In the genomic region with DNA sequence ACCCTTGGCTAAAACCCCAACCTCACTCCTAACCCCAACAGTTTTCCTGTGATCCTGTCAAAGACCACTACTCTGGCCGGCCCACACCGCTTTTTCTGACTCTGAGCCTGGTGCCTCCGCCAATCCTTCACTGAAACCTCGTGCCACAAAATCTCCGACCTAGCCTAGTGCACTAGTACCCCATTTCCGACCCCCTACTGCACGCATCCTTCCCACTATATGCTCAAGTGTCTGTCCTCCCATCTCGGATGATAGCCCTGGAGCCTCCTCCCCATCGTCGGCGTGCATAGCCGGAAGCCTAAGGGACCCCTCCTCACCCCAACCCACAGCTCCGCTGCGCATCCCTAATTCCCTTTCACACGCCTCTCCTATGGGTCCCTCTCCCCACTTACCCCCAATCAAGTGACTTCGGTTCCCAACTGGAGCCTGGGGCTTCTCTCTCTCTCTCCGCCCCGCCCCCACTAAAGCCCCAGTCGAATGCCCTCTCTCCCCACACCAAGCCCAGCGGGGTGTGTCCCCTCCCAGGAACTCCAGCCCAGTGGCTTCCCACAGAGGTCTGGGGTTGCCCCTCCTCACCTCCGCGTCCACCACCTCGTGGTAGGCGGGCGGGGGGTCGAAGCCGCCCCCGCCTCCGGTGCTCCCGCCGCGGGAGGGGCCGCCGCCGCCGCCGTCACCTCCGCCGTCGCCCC, we compare ENCODE assay signal across 8 cellular contexts. TPM values are rescaled to one million over a fixed set of nuclear protein-coding genes. Genes with fewer than 3 reads are reported as not detected.
DNase-seq lines count a peak whose midpoint lies in the region; ATAC-seq and TF ChIP-seq lines count a peak whose summit lies in the region.

No MANE protein-coding gene starts in this region.

- no peaks in the 10 kb centered on the region for H3K9me3 Mint-ChIP-seq in nephron progenitor cell

- 5% methylated on average over 24 to 34 of the region's 40 CpGs for WGBS in upper lobe of left lung, 2 donors

- no peaks in the 10 kb centered on the region for H3K9me3 ChIP-seq in upper lobe of left lung

- peaks cover 78% of the 10 kb centered on the region for H3K4me1 Mint-ChIP-seq in nephron progenitor cell

- peak overlapping the region; percentile 90 for H3K4me3 ChIP-seq in fibroblast of the aortic adventitia (ENCODE audit: low read depth, low read length)
- H3K4me3 ChIP-seq in upper lobe of left lung, result peak overlapping the region; percentile 48 to 87 (median 77)

- H3K27ac ChIP-seq in upper lobe of left lung, result peak overlapping the region; percentile 93 to 98 (median 96)

- H3K27ac Mint-ChIP-seq in nephron progenitor cell, result peak overlapping the region; percentile 96

- peak overlapping the region; percentile 90 for H3K4me3 Mint-ChIP-seq in nephron progenitor cell

- H3K36me3 ChIP-seq in upper lobe of left lung, result no peaks in the 10 kb centered on the region

- no peak for TF ChIP-seq EP300 in upper lobe of left lung (IDR thresholded peaks at IDR 0.05)

- no peaks in the 10 kb centered on the region for H3K27me3 ChIP-seq in upper lobe of left lung

- TF ChIP-seq POLR2A in upper lobe of left lung (IDR thresholded peaks at IDR 0.05), result no peak

- peaks cover under 1% of the 10 kb centered on the region for H3K36me3 Mint-ChIP-seq in nephron progenitor cell (ENCODE audit: low read depth)

- peak; percentile 16 for ATAC-seq in HG02840 (IDR thresholded peaks at IDR 0.05; ENCODE audit: low FRiP score, unreplicated experiment)
- peak; percentile 22 to 26 for ATAC-seq in upper lobe of left lung (ENCODE audit: low FRiP score in 2 of 2)

- H3K4me1 ChIP-seq in upper lobe of left lung, result peaks cover 45 to 76% (median 58%) of the 10 kb centered on the region in 4 donors

- TF ChIP-seq CTCF in fibroblast of the aortic adventitia (IDR thresholded peaks at IDR 0.05; ENCODE audit: insufficient read depth, low read length) (no peak), nephron progenitor cell (IDR thresholded peaks at IDR 0.05) (no peak), upper lobe of left lung (IDR thresholded peaks at IDR 0.05) (no peak)

- H3K27me3 Mint-ChIP-seq in nephron progenitor cell (ENCODE audit: low read depth, poor library complexity), result no peaks in the 10 kb centered on the region

- DNase-seq in NCI-H146 (lab: John Stamatoyannopoulos, UW) (peak; percentile 50), NCI-H146 treated with DMSO at 0.1 percent for 48 hours (lab: John Stamatoyannopoulos, UW; ENCODE audit: unreplicated experiment) (no peak), NCI-H510A treated with DMSO at 0.1 percent for 48 hours (lab: John Stamatoyannopoulos, UW) (peak; percentile 32), fibroblast of the aortic adventitia (ENCODE audit: low read depth) (no peak), nephron progenitor cell (peak; percentile 70), upper lobe of left lung (peak in 1 of 2 donors; percentile 62)
- DNase-seq in activated T-cell treated with anti-CD3 and anti-CD28 coated beads, Interleukin-2, amount 50 U/mL, for 48 hours, result peak; percentile 59 to 64

RNA-seq across cellular contexts. Expression of a gene that starts 0.8 kb away (rescaled TPM):
- 21.1 and 44.8 TPM in 2 replicates for total RNA-seq in fibroblast of the aortic adventitia (ENCODE audit: low replicate concordance)
- 10 to 100 TPM; 31.9 to 57.6 (median 41.9) TPM for total RNA-seq in upper lobe of left lung

Comparison
In these comparisons a context has a peak if more than half of its experiments do, and no peak if none do; other contexts are left out.
1. DNase-seq: peak in NCI-H146 (single experiment), NCI-H510A treated with DMSO at 0.1 percent for 48 hours (single experiment), activated T-cell treated with anti-CD3 and anti-CD28 coated beads, Interleukin-2, amount 50 U/mL, for 48 hours (2 of 2) and nephron progenitor cell (single experiment); none in NCI-H146 treated with DMSO at 0.1 percent for 48 hours (single experiment) and fibroblast of the aortic adventitia (single experiment).